8 cellular contexts compared by ENCODE assay signal in genomic region chr17:28405632-28406477, GRCh38. TPM values are rescaled to one million over a fixed set of nuclear protein-coding genes. Genes with fewer than 3 reads are reported as not detected.
DNase-seq lines count a peak whose midpoint lies in the region; ATAC-seq and TF ChIP-seq lines count a peak whose summit lies in the region.

Gene SLC46A1, minus strand, starts transcription at chr17:28406212. Its CDS starts 98 bp downstream, at chr17:28406114.

- peaks cover 42% of the 10 kb centered on the region for H3K4me1 Mint-ChIP-seq in nephron progenitor cell

- H3K27ac Mint-ChIP-seq in nephron progenitor cell, result no peak within 1 kb of the TSS

- H3K9me3 Mint-ChIP-seq in nephron progenitor cell, result no peaks in the 10 kb centered on the region

- peaks cover 17% of the 10 kb centered on the region for H3K36me3 Mint-ChIP-seq in nephron progenitor cell (ENCODE audit: low read depth)

- DNase-seq in NCI-H69 (lab: John Stamatoyannopoulos, UW) (peak; percentile 92), fibroblast of the aortic adventitia (ENCODE audit: low read depth) (peak; percentile 34), nephron progenitor cell (peak; percentile 76)
- DNase-seq in activated T-cell treated with anti-CD3 and anti-CD28 coated beads, Interleukin-2, amount 50 U/mL, for 48 hours, result peak; percentile 77 to 81

- peaks cover 13% of the 10 kb centered on the region for H3K27me3 Mint-ChIP-seq in nephron progenitor cell (ENCODE audit: low read depth, poor library complexity)

- H3K4me3 ChIP-seq in fibroblast of the aortic adventitia (ENCODE audit: low read depth, low read length), result peak within 1 kb of the TSS; percentile 79

- H3K27ac ChIP-seq in temporal lobe (ENCODE audit: low read depth, low read length), result peak within 1 kb of the TSS; percentile 47

- peak within 1 kb of the TSS; percentile 84 for H3K4me3 Mint-ChIP-seq in nephron progenitor cell

- TF ChIP-seq POLR2A in GM10847 (IDR thresholded peaks at IDR 0.05; ENCODE audit: extremely low read depth, insufficient read length), result peak; percentile 34

- no peak for TF ChIP-seq CTCF in fibroblast of the aortic adventitia (IDR thresholded peaks at IDR 0.05; ENCODE audit: insufficient read depth, low read length)
- TF ChIP-seq CTCF in nephron progenitor cell (IDR thresholded peaks at IDR 0.05), result no peak

- ATAC-seq in HG02981 (IDR thresholded peaks at IDR 0.05; ENCODE audit: unreplicated experiment) (peak; percentile 51), HG02973 (IDR thresholded peaks at IDR 0.05; ENCODE audit: unreplicated experiment) (no peak)

RNA-seq across cellular contexts. Expression of gene SLC46A1, which starts in this region (rescaled TPM):
- total RNA-seq in fibroblast of the aortic adventitia (ENCODE audit: low replicate concordance) (2.0 and 7.9 TPM in 2 replicates), temporal lobe (10.8 TPM)

Comparison
In these comparisons a context has a peak if more than half of its experiments do, and no peak if none do; other contexts are left out.
1. DNase-seq: peak in every context shown above with its lines; median percentile 92 in NCI-H69; 79 in activated T-cell treated with anti-CD3 and anti-CD28 coated beads, Interleukin-2, amount 50 U/mL, for 48 hours; 76 in nephron progenitor cell; 34 in fibroblast of the aortic adventitia.